8 cellular contexts compared by ENCODE assay signal in the genomic region with DNA sequence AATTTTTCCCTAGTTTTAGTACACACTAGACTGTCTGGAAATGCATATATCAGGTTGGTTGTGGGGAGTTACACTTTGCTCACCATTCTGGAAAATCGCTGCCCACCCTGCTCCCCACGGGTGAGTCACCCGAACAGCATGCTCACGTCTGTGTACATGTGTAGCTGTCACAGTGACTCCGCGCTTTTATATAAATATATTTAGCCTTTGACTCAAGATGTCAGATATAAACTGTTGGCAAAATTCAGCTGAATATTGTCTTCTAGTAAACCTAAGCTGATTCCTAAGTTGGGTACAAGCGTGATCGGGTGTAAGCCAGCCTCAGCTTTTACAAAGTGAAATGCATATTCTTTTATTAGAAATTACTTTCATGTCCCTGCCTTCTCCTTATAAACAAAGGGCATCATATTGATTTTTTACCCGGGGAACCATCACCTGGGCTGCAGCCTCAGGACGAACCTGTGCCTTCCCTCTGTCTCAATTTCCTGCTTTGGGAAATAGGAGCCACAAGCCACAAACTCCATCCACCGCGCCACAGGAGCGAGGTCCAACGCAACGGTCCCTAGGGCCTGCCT. TPM values are rescaled to one million over a fixed set of nuclear protein-coding genes. Genes with fewer than 3 reads are reported as not detected.
DNase-seq lines count a peak whose midpoint lies in the region; ATAC-seq and TF ChIP-seq lines count a peak whose summit lies in the region.

No MANE protein-coding gene starts in this region.

- H3K9me3 ChIP-seq in cardiac muscle cell (ENCODE audit: low read depth), result no peaks in the 10 kb centered on the region
- no peaks in the 10 kb centered on the region for H3K9me3 ChIP-seq in right atrium auricular region

- ATAC-seq in Right ventricle myocardium superior (ENCODE audit: poor library complexity), result no peak
- peak; percentile 14 for ATAC-seq in activated CD8-positive, alpha-beta T cell treated with anti-CD3 and anti-CD28 coated beads for 36 hours
- ATAC-seq in HG02642 (IDR thresholded peaks at IDR 0.05; ENCODE audit: poor library complexity, unreplicated experiment), result no peak

- no peaks in the 10 kb centered on the region for H3K9me3 Mint-ChIP-seq in activated CD8-positive, alpha-beta T cell treated with anti-CD3 and anti-CD28 coated beads for 36 hours

- H3K4me3 ChIP-seq in cardiac muscle cell (peak overlapping the region; percentile 66), right atrium auricular region (peak overlapping the region; percentile 84 to 96)

- H3K27me3 Mint-ChIP-seq in activated CD8-positive, alpha-beta T cell treated with anti-CD3 and anti-CD28 coated beads for 36 hours, result no peaks in the 10 kb centered on the region

- H3K27ac Mint-ChIP-seq in activated CD8-positive, alpha-beta T cell treated with anti-CD3 and anti-CD28 coated beads for 36 hours, result no peak overlapping the region

- POLR2A ChIA-PET in activated CD8-positive, alpha-beta T cell treated with anti-CD3 and anti-CD28 coated beads for 36 hours (lab: Charles Lee), result interaction anchor here (0.6 to 2.3 kb wide), 8 partner anchors 11 to 179 kb away, joined by 3 to 11 read pairs (median 3); no protein-coding TSS in a partner anchor

- no peak overlapping the region for H3K4me3 Mint-ChIP-seq in activated CD8-positive, alpha-beta T cell treated with anti-CD3 and anti-CD28 coated beads for 36 hours

- H3K4me1 Mint-ChIP-seq in activated CD8-positive, alpha-beta T cell treated with anti-CD3 and anti-CD28 coated beads for 36 hours (ENCODE audit: low read depth), result peaks cover 11% of the 10 kb centered on the region

- intact Hi-C loops in Right ventricle myocardium superior (cut with DNase I), result loop anchor here (2.0 to 5.0 kb wide), 2 partner anchors 48 to 68 kb away; partner anchors contain the start of gene FKBP1A
- intact Hi-C loops in activated CD8-positive, alpha-beta T cell treated with anti-CD3 and anti-CD28 coated beads for 36 hours (cut with micrococcal nuclease), result loop anchor here (5.0 kb wide), 3 partner anchors 38 to 68 kb away; partner anchors contain the start of gene FKBP1A

- H3K27ac ChIP-seq in cardiac muscle cell, result no peak overlapping the region
- H3K27ac ChIP-seq in right atrium auricular region, result peak overlapping the region; percentile 99

- H3K36me3 Mint-ChIP-seq in activated CD8-positive, alpha-beta T cell treated with anti-CD3 and anti-CD28 coated beads for 36 hours (ENCODE audit: low read depth), result peaks cover 7% of the 10 kb centered on the region

- H3K36me3 ChIP-seq in cardiac muscle cell (no peaks in the 10 kb centered on the region), right atrium auricular region (no peaks in the 10 kb centered on the region)

- no peaks in the 10 kb centered on the region for H3K27me3 ChIP-seq in cardiac muscle cell
- H3K27me3 ChIP-seq in right atrium auricular region, result no peaks in the 10 kb centered on the region

- peak in 1 of 2 donors; percentile 69 for DNase-seq in cardiac muscle cell (ENCODE audit: low read depth in 1 of 2, low spot score in 1 of 2)
- DNase-seq in Right ventricle myocardium superior, result no peak
- DNase-seq in activated CD8-positive, alpha-beta T cell treated with anti-CD3 and anti-CD28 coated beads for 36 hours, result peak; percentile 65
- DNase-seq in right atrium auricular region (ENCODE audit: low spot score), result no peak
- DNase-seq in stimulated activated CD4-positive, alpha-beta T cell treated with anti-CD3 and anti-CD28 coated beads, TNF-alpha, amount 100 ng/mL, for 4 hours (ENCODE audit: low read depth in 3 of 3), result peak in 2 of 3 experiments; percentile 17 to 38
- DNase-seq in central memory CD4-positive, alpha-beta T cell, result no peak
- no peak for DNase-seq in kidney glomerular epithelial cell (lab: John Stamatoyannopoulos, UW)

- H3K4me1 ChIP-seq in cardiac muscle cell (ENCODE audit: low read depth), result no peaks in the 10 kb centered on the region
- peaks cover 0 to 76% of the 10 kb centered on the region in 2 donors for H3K4me1 ChIP-seq in right atrium auricular region

- CTCF ChIA-PET in activated CD8-positive, alpha-beta T cell treated with anti-CD3 and anti-CD28 coated beads for 36 hours (lab: Charles Lee), result interaction anchor here (0.9 to 5.0 kb wide), 5 partner anchors 10 to 113 kb away, joined by 3 to 36 read pairs (median 7); no protein-coding TSS in a partner anchor

- no peak for TF ChIP-seq CTCF in cardiac muscle cell (IDR thresholded peaks at IDR 0.05; ENCODE audit: low read depth, low read length)
- no peak for TF ChIP-seq CTCF in activated CD8-positive, alpha-beta T cell treated with anti-CD3 and anti-CD28 coated beads for 36 hours (IDR thresholded peaks at IDR 0.05)
- no peak for TF ChIP-seq CTCF in right atrium auricular region (IDR thresholded peaks at IDR 0.05)

RNA-seq across cellular contexts. Expression of gene SDCBP2, which starts 4.3 kb away (rescaled TPM):
- total RNA-seq in cardiac muscle cell (8.0 and 9.4 TPM in 2 replicates), Right ventricle myocardium superior (2.5 TPM), right atrium auricular region (1 to 10 TPM; 2.9 to 3.9 TPM)
- polyA plus RNA-seq in cardiac muscle cell, result 6.2 and 8.9 TPM in 2 replicates
- total RNA-seq in activated CD8-positive, alpha-beta T cell treated with anti-CD3 and anti-CD28 coated beads for 36 hours, result 1 to 10 TPM; 3.0 to 3.7 TPM

RNA-seq across cellular contexts. Expression of gene SNPH, which starts 58.6 kb away (rescaled TPM):
- total RNA-seq in cardiac muscle cell (8.1 and 14.6 TPM in 2 replicates), Right ventricle myocardium superior (8.9 TPM), right atrium auricular region (10 to 100 TPM in 1 of 2 donors, 1 to 10 TPM in 1; 5.0 to 10.1 TPM)
- 3.8 and 7.4 TPM in 2 replicates for polyA plus RNA-seq in cardiac muscle cell
- 1 to 10 TPM; 3.7 to 4.1 TPM for total RNA-seq in activated CD8-positive, alpha-beta T cell treated with anti-CD3 and anti-CD28 coated beads for 36 hours

Comparison
In these comparisons a context has a peak if more than half of its experiments do, and no peak if none do; other contexts are left out.
1. DNase-seq: peak in activated CD8-positive, alpha-beta T cell treated with anti-CD3 and anti-CD28 coated beads for 36 hours (single experiment) and stimulated activated CD4-positive, alpha-beta T cell treated with anti-CD3 and anti-CD28 coated beads, TNF-alpha, amount 100 ng/mL, for 4 hours (2 of 3); none in Right ventricle myocardium superior (single experiment), right atrium auricular region (single experiment), central memory CD4-positive, alpha-beta T cell (single experiment) and kidney glomerular epithelial cell (single experiment).